ENCODE assay signal across 19 cellular contexts in the genomic region with DNA sequence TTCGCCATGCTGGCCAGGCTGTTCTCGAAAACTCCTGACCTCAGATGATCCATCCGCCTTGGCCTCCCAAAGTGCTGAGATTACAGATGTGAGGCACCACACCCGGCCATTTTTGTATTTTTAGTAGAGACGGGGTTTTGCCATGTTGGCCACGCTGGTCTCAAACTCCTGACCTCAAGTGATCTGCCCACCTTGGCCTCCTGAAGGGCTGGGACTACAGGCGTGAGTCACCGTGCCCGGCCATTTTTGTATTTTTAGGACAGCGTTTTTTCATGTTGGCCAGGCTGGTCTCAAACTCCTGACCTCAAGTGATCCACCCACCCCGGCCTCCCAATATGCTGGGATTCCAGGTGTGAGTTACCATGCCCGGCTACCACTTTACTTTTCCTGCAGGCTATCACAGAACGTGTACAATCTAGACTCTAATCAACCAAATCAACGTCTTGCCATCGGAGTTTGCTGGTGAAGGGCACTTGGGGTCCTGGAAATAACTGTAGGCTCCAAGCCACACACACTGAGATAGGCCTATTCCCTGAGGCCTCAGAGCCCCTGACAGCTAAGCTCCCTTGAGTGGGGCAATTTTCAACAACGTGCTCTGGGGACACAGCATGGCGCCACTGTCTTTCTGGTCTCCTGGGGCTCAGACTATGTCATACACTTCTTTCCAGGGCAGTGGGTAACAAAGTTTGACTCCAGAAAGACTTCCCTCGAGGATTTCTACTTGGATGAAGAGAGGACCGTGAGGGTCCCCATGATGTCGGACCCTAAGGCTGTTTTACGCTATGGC. TPM values are rescaled to one million over a fixed set of nuclear protein-coding genes. Genes with fewer than 3 reads are reported as not detected.
A peak's percentile ranks its signal among the peaks of the same experiment; 100 is the strongest.
DNase-seq lines count a peak whose midpoint lies in the region; ATAC-seq and TF ChIP-seq lines count a peak whose summit lies in the region.
"Had no signal": no experiment of that assay in that cellular context is flagged by ENCODE, and none has a peak within 500 bp of the region (broad histone marks: within the 10 kb centered on the region; RNA-seq: fewer than 3 reads in every experiment).

No MANE protein-coding gene starts in this region.

- POLR2A ChIA-PET in activated CD4-positive, alpha-beta T cell treated with anti-CD3 and anti-CD28 coated beads, Interleukin-2, amount 10 ng/mL, durations not matched to agents 7 days and 5 days (lab: Charles Lee): no interaction called here
- POLR2A ChIA-PET in RWPE1 (lab: Yijun Ruan, JAX; ENCODE audit: low non-redundant PET): no interaction called here

- TF ChIP-seq CTCF in RWPE1 (conservative IDR thresholded peaks at IDR 0.05; ENCODE audit: low read depth): no peak
- TF ChIP-seq CTCF in testis (IDR thresholded peaks at IDR 0.05): no peak
- TF ChIP-seq CTCF in suprapubic skin (IDR thresholded peaks at IDR 0.05): no peak

- H3K36me3 ChIP-seq in testis (ENCODE audit: low read depth, missing control alignments) (no peaks in the 10 kb centered on the region), suprapubic skin (peaks cover 49% of the 10 kb centered on the region)

- peaks cover 17% of the 10 kb centered on the region for H3K4me1 Mint-ChIP-seq in activated CD4-positive, alpha-beta T cell treated with anti-CD3 and anti-CD28 coated beads, Interleukin-2, amount 10 ng/mL, durations not matched to agents 7 days and 5 days
- peaks cover 8% of the 10 kb centered on the region for H3K4me1 Mint-ChIP-seq in memory B cell

- no peak overlapping the region for H3K4me3 ChIP-seq in testis
- no peak overlapping the region for H3K4me3 ChIP-seq in suprapubic skin
- H3K4me3 ChIP-seq: mucosa of descending colon, pancreas had no signal

- intact Hi-C loops in testis (cut with DNase I; ENCODE audit: low total_unique reads): no loop called here

- WGBS in testis, 2 donors: 78 to 85% methylated on average over 21 of the region's 21 CpGs
- 87% methylated on average over 20 of the region's 21 CpGs for WGBS in suprapubic skin

- DNase-seq in activated CD4-positive, alpha-beta T cell treated with anti-CD3 and anti-CD28 coated beads, Interleukin-2, amount 10 ng/mL, durations not matched to agents 7 days and 5 days: no peak
- no peak for DNase-seq in activated CD4-positive, alpha-beta T cell treated with anti-CD3 and anti-CD28 coated beads, Interleukin-2, amount 50 U/mL, for 4 hours
- DNase-seq in RWPE1 (ENCODE audit: low spot score) (no peak), memory B cell (ENCODE audit: low spot score in 2 of 2) (no peak), testis (no peak), NCI-H1930 (lab: John Stamatoyannopoulos, UW) (no peak), suprapubic skin (ENCODE audit: low spot score in 2 of 2) (no peak)
- DNase-seq in activated CD4-positive, CD25-positive, alpha-beta regulatory T cell (lab: John Stamatoyannopoulos, UW): no peak
- DNase-seq: 8988T; activated CD4-positive, alpha-beta memory T cell treated with anti-CD3 and anti-CD28 coated beads, Interleukin-2, amount 10 ng/mL, durations not matched to agents 7 days and 5 days; dermis blood vessel endothelial cell; GOT3; mucosa of descending colon; NCI-H187; NCI-H510A treated with DMSO at 0.1 percent for 48 hours; pancreas; SK-N-SH; substantia nigra had no signal

- H3K4me3 Mint-ChIP-seq in activated CD4-positive, alpha-beta T cell treated with anti-CD3 and anti-CD28 coated beads, Interleukin-2, amount 10 ng/mL, durations not matched to agents 7 days and 5 days: no peak overlapping the region
- H3K4me3 Mint-ChIP-seq in memory B cell: no peak overlapping the region
- H3K4me3 Mint-ChIP-seq: activated CD4-positive, alpha-beta memory T cell treated with anti-CD3 and anti-CD28 coated beads, Interleukin-2, amount 10 ng/mL, durations not matched to agents 7 days and 5 days; CD14-positive monocyte had no signal

- peaks cover 18% of the 10 kb centered on the region for H3K36me3 Mint-ChIP-seq in activated CD4-positive, alpha-beta T cell treated with anti-CD3 and anti-CD28 coated beads, Interleukin-2, amount 10 ng/mL, durations not matched to agents 7 days and 5 days (ENCODE audit: low read depth)
- H3K36me3 Mint-ChIP-seq in memory B cell: no peaks in the 10 kb centered on the region

- no peak for ATAC-seq in memory B cell (ENCODE audit: low read depth)

- no peak for TF ChIP-seq EP300 in suprapubic skin (IDR thresholded peaks at IDR 0.05)

- H3K27me3 ChIP-seq in testis: no peaks in the 10 kb centered on the region
- no peaks in the 10 kb centered on the region for H3K27me3 ChIP-seq in suprapubic skin
- H3K27me3 ChIP-seq: pancreas had no signal

- no peak for TF ChIP-seq POLR2A in testis (IDR thresholded peaks at IDR 0.05)
- no peak for TF ChIP-seq POLR2A in suprapubic skin (IDR thresholded peaks at IDR 0.05)

- H3K27me3 Mint-ChIP-seq in activated CD4-positive, alpha-beta T cell treated with anti-CD3 and anti-CD28 coated beads, Interleukin-2, amount 10 ng/mL, durations not matched to agents 7 days and 5 days: no peaks in the 10 kb centered on the region
- no peaks in the 10 kb centered on the region for H3K27me3 Mint-ChIP-seq in memory B cell
- H3K27me3 Mint-ChIP-seq: activated CD4-positive, alpha-beta memory T cell treated with anti-CD3 and anti-CD28 coated beads, Interleukin-2, amount 10 ng/mL, durations not matched to agents 7 days and 5 days had no signal

- no peaks in the 10 kb centered on the region for H3K9me3 Mint-ChIP-seq in activated CD4-positive, alpha-beta T cell treated with anti-CD3 and anti-CD28 coated beads, Interleukin-2, amount 10 ng/mL, durations not matched to agents 7 days and 5 days
- H3K9me3 Mint-ChIP-seq in memory B cell: no peaks in the 10 kb centered on the region
- H3K9me3 Mint-ChIP-seq: activated CD4-positive, alpha-beta memory T cell treated with anti-CD3 and anti-CD28 coated beads, Interleukin-2, amount 10 ng/mL, durations not matched to agents 7 days and 5 days; CD14-positive monocyte had no signal

- H3K27ac ChIP-seq in RWPE1 (peak overlapping the region; percentile 99), testis (peak overlapping the region; percentile 70 to 81), suprapubic skin (no peak overlapping the region)
- H3K27ac ChIP-seq: pancreas had no signal

- H3K27ac Mint-ChIP-seq in activated CD4-positive, alpha-beta T cell treated with anti-CD3 and anti-CD28 coated beads, Interleukin-2, amount 10 ng/mL, durations not matched to agents 7 days and 5 days: peak overlapping the region; percentile 25
- peak overlapping the region; percentile 53 for H3K27ac Mint-ChIP-seq in memory B cell
- H3K27ac Mint-ChIP-seq: activated CD4-positive, alpha-beta memory T cell treated with anti-CD3 and anti-CD28 coated beads, Interleukin-2, amount 10 ng/mL, durations not matched to agents 7 days and 5 days had no signal

- H3K9me3 ChIP-seq in testis (no peaks in the 10 kb centered on the region), suprapubic skin (no peaks in the 10 kb centered on the region)
- H3K9me3 ChIP-seq: mucosa of descending colon, pancreas, SK-N-SH had no signal

- H3K4me1 ChIP-seq in testis (peaks cover 35% of the 10 kb centered on the region), suprapubic skin (peaks cover 57% of the 10 kb centered on the region)
- H3K4me1 ChIP-seq: pancreas had no signal

- CTCF ChIA-PET in activated CD4-positive, alpha-beta T cell treated with anti-CD3 and anti-CD28 coated beads, Interleukin-2, amount 10 ng/mL, durations not matched to agents 7 days and 5 days (lab: Charles Lee): interaction anchor here (1.1 to 1.7 kb wide), 3 partner anchors 10 to 22 kb away, joined by 3 to 6 read pairs (median 3); no protein-coding TSS in a partner anchor
- CTCF ChIA-PET in RWPE1 (lab: Yijun Ruan, JAX): interaction anchor here (1.1 kb wide), 1 partner anchor 9 kb away, joined by 4 read pairs; no protein-coding TSS in a partner anchor

RNA-seq across cellular contexts. Expression of gene SERPINF1, which starts 12.7 kb away (rescaled TPM):
- total RNA-seq in activated CD4-positive, alpha-beta T cell treated with anti-CD3 and anti-CD28 coated beads, Interleukin-2, amount 10 ng/mL, durations not matched to agents 7 days and 5 days: 1 to 10 TPM; 1.3 to 2.0 TPM
- total RNA-seq in testis: 1,000 to 10,000 TPM; 1,211 to 2,317 TPM
- 828 TPM for polyA plus RNA-seq in testis (ENCODE audit: insufficient read depth, low read depth, low replicate concordance)
- 100 to 1,000 TPM; 146 to 256 (median 194) TPM for total RNA-seq in suprapubic skin
- total RNA-seq: activated CD4-positive, alpha-beta memory T cell treated with anti-CD3 and anti-CD28 coated beads, Interleukin-2, amount 10 ng/mL, durations not matched to agents 7 days and 5 days; dermis blood vessel endothelial cell had no signal

RNA-seq across cellular contexts. Expression of gene SERPINF2, which starts 31.9 kb away (rescaled TPM):
- total RNA-seq in activated CD4-positive, alpha-beta T cell treated with anti-CD3 and anti-CD28 coated beads, Interleukin-2, amount 10 ng/mL, durations not matched to agents 7 days and 5 days: 1 to 10 TPM in 1 of 2 experiments, under 1 TPM in 1; 0.79 to 1.3 TPM
- total RNA-seq in testis: 10 to 100 TPM; 31.7 to 41.9 TPM
- 15.3 TPM for polyA plus RNA-seq in testis (ENCODE audit: insufficient read depth, low read depth, low replicate concordance)
- 1 to 10 TPM; 3.9 to 7.4 (median 5.9) TPM for total RNA-seq in suprapubic skin

RNA-seq across cellular contexts. Expression of gene WDR81, which starts 50.1 kb away (rescaled TPM):
- total RNA-seq in activated CD4-positive, alpha-beta T cell treated with anti-CD3 and anti-CD28 coated beads, Interleukin-2, amount 10 ng/mL, durations not matched to agents 7 days and 5 days: 10 to 100 TPM; 50.7 to 57.9 TPM
- total RNA-seq in testis (10 to 100 TPM; 58.4 to 71.4 TPM), suprapubic skin (10 to 100 TPM; 40.0 to 61.7 (median 51.3) TPM)
- polyA plus RNA-seq in testis (ENCODE audit: insufficient read depth, low read depth, low replicate concordance): 16.9 TPM

RNA-seq across cellular contexts. Expression of gene SMYD4, which starts 55.1 kb away (rescaled TPM):
- 10 to 100 TPM; 37.3 to 38.1 TPM for total RNA-seq in activated CD4-positive, alpha-beta T cell treated with anti-CD3 and anti-CD28 coated beads, Interleukin-2, amount 10 ng/mL, durations not matched to agents 7 days and 5 days
- total RNA-seq in testis: 10 to 100 TPM; 21.2 to 23.0 TPM
- 14.4 TPM for polyA plus RNA-seq in testis (ENCODE audit: insufficient read depth, low read depth, low replicate concordance)
- 10 to 100 TPM in 2 of 4 donors, 1 to 10 TPM in 2; 6.4 to 31.7 (median 14.3) TPM for total RNA-seq in suprapubic skin

RNA-seq across cellular contexts. Expression of gene RPA1, which starts 55.2 kb away (rescaled TPM):
- 100 to 1,000 TPM; 288 to 292 TPM for total RNA-seq in activated CD4-positive, alpha-beta T cell treated with anti-CD3 and anti-CD28 coated beads, Interleukin-2, amount 10 ng/mL, durations not matched to agents 7 days and 5 days
- total RNA-seq in testis (10 to 100 TPM; 31.7 to 36.4 TPM), suprapubic skin (10 to 100 TPM; 27.6 to 58.2 (median 36.7) TPM)
- 52.9 TPM for polyA plus RNA-seq in testis (ENCODE audit: insufficient read depth, low read depth, low replicate concordance)

Comparison
In these comparisons a context has a peak if more than half of its experiments do, and no peak if none do; other contexts are left out.
1. RNA of gene SERPINF1, which starts 12.7 kb away (total RNA-seq): 1,211 to 2,317 TPM in testis and 146 to 256 TPM in suprapubic skin; 1.3 to 2.0 TPM in activated CD4-positive, alpha-beta T cell treated with anti-CD3 and anti-CD28 coated beads, Interleukin-2, amount 10 ng/mL, durations not matched to agents 7 days and 5 days; every median in the first group is over 10 times any median in the second.